In the genomic region with DNA sequence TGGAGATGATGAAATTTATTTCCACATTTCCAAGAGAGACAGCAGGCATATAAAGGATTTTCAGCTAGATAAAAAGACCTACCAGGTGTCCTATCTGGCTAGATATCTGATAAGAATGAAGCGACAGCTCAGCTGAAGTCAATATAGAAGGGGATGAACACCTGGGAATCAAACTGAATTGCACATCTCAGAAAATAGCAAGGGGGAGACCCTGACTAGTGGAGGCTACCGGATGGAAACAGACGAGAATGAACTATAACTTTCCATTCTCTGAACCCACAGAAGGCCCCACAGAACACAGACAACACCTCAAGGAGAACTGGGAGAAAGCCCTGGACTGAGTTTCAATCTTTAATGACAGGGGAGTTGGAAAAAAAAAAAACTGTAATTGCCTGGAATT, we compare ENCODE assay signal across 1 cellular context.
TF ChIP-seq lines count a peak whose summit lies in the region.

No MANE protein-coding gene starts in this region.

TF ChIP-seq in SK-N-SH, 30 proteins besides CTCF, POLR2A, EP300 and RAD21 (continued from another document):
- TF ChIP-seq SIN3A (IDR thresholded peaks at IDR 0.05; ENCODE audit: borderline replicate concordance, low read depth, low read length), result no peak
- no peak for TF ChIP-seq TCF12 (IDR thresholded peaks at IDR 0.05)
- no peak for TF ChIP-seq GABPA (IDR thresholded peaks at IDR 0.05; ENCODE audit: low read depth)
- no peak for TF ChIP-seq RCOR1 (IDR thresholded peaks at IDR 0.05; ENCODE audit: low read length)
- TF ChIP-seq ELF1 (IDR thresholded peaks at IDR 0.05), result no peak
- no peak for TF ChIP-seq JUND (IDR thresholded peaks at IDR 0.05)
- no peak for TF ChIP-seq FOXM1 (IDR thresholded peaks at IDR 0.05; ENCODE audit: low read depth)
- TF ChIP-seq FOXJ3 (CRISPR knock-in tag; IDR thresholded peaks at IDR 0.05), result no peak
- no peak for TF ChIP-seq TAF1 (IDR thresholded peaks at IDR 0.05; ENCODE audit: borderline replicate concordance, low read depth, low read length)
